25 cellular contexts compared by ENCODE assay signal in genomic region chr14:80543211-80543610, GRCh38.
"Had no signal": no experiment of that assay in that cellular context is flagged by ENCODE, and none has a peak within 500 bp of the region (broad histone marks: within the 10 kb centered on the region; RNA-seq: fewer than 3 reads in every experiment).

No MANE protein-coding gene starts in this region.

- ATAC-seq: stimulated activated effector memory CD8-positive, alpha-beta T cell treated with anti-CD3 and anti-CD28 coated beads, Interleukin-12 subunit alpha, Interleukin-12 subunit beta, amount 100 ng/mL, for 72 hours; stimulated activated memory B cell treated with anti-CD40 and anti-IgM and Interleukin-4, amounts not matched to agents 10 μg/mL and 1 μg/mL and 100 μg/mL, for 72 hours; stimulated activated naive B cell treated with anti-CD40 and anti-IgM and Interleukin-4, amounts not matched to agents 10 μg/mL and 1 μg/mL and 100 μg/mL, for 72 hours; stimulated activated naive CD8-positive, alpha-beta T cell treated with anti-CD3 and anti-CD28 coated beads, Interleukin-15, amount 100 ng/mL, for 72 hours; stimulated activated naive CD8-positive, alpha-beta T cell treated with anti-CD3 and anti-CD28 coated beads, Interleukin-15, Interleukin-2, amounts not matched to agents 100 U/mL and 50 U/mL, for 24 hours; upper lobe of right lung had no signal

- DNase-seq: stimulated activated CD4-positive, alpha-beta T cell treated with anti-CD3 and anti-CD28 coated beads, Interleukin-2, amount 100 ng/mL, for 48 hours; stimulated activated CD4-positive, alpha-beta T cell treated with anti-CD3 and anti-CD28 coated beads, Interleukin-4, amount 100 ng/mL, for 1 hour; stimulated activated CD4-positive, alpha-beta T cell treated with anti-CD3 and anti-CD28 coated beads, Interleukin-4, amount 100 ng/mL, for 24 hours; stimulated activated CD4-positive, alpha-beta T cell treated with anti-CD3 and anti-CD28 coated beads, Interleukin-4, amount 100 ng/mL, for 4 hours; stimulated activated CD8-positive, alpha-beta memory T cell treated with anti-CD3 and anti-CD28 coated beads, Interleukin-4, amount 100 ng/mL, for 48 hours; stimulated activated naive B cell treated with anti-CD40 and anti-IgM and Interleukin-4, amounts not matched to agents 10 μg/mL and 1 μg/mL and 100 μg/mL, for 72 hours; stimulated activated naive CD4-positive, alpha-beta T cell; stimulated activated naive CD4-positive, alpha-beta T cell treated with Interleukin-2 at 50 U/mL for 16 hours; stimulated activated naive CD8-positive, alpha-beta T cell treated with anti-CD3 and anti-CD28 coated beads, Interleukin-15, amount 100 ng/mL, for 72 hours; stimulated activated naive CD8-positive, alpha-beta T cell treated with anti-CD3 and anti-CD28 coated beads, Interleukin-15, Interleukin-2, amounts not matched to agents 100 U/mL and 50 U/mL, for 24 hours; stomach; substantia nigra; testis; thyroid gland; tibial artery; transverse colon; upper lobe of left lung; upper lobe of right lung; uterus had no signal

- H3K4me3 ChIP-seq: stomach, suprapubic skin, testis, thoracic aorta, thyroid gland, tibial artery, tibial nerve, transverse colon, upper lobe of left lung, upper lobe of right lung, uterus, vagina had no signal
